ENCODE assay signal across 14 cellular contexts in genomic region chr3:20103731-20104130, GRCh38.
A peak's percentile ranks its signal among the peaks of the same experiment; 100 is the strongest.
DNase-seq lines count a peak whose midpoint lies in the region; ATAC-seq lines count a peak whose summit lies in the region.
"Had no signal": no experiment of that assay in that cellular context is flagged by ENCODE, and none has a peak within 500 bp of the region (broad histone marks: within the 10 kb centered on the region; RNA-seq: fewer than 3 reads in every experiment).

No MANE protein-coding gene starts in this region.

- H3K27me3 Mint-ChIP-seq in activated CD4-positive, alpha-beta T cell treated with anti-CD3 and anti-CD28 coated beads for 36 hours, result no peaks in the 10 kb centered on the region
- no peaks in the 10 kb centered on the region for H3K27me3 Mint-ChIP-seq in stimulated activated memory B cell treated with anti-CD40 and anti-IgM and Interleukin-4, amounts not matched to agents 10 μg/mL and 1 μg/mL and 100 μg/mL, for 72 hours

- peak overlapping the region; percentile 7 for H3K4me2 ChIP-seq in Karpas-422 (ENCODE audit: low read depth, low read length, poor library complexity, severe bottlenecking)
- H3K4me2 ChIP-seq: A549, GM23338 had no signal

- intact Hi-C loops in activated CD4-positive, alpha-beta T cell treated with anti-CD3 and anti-CD28 coated beads for 36 hours (cut with DNase I, micrococcal nuclease), result loop anchor here (1.0 to 5.0 kb wide), 4 partner anchors 46 to 171 kb away; partner anchors contain the start of gene EFHB (in 1 of the 2)

- no peaks in the 10 kb centered on the region for H3K9me3 ChIP-seq in Karpas-422 (ENCODE audit: low read length)
- H3K9me3 ChIP-seq: A549, SJCRH30 had no signal

- H2AFZ ChIP-seq in Karpas-422 (ENCODE audit: low read length), result 0 out of 2 replicates have a peak overlapping the region, but pooled peaks have one; percentile 30
- H2AFZ ChIP-seq: GM23338 had no signal

- CTCF ChIA-PET in activated CD4-positive, alpha-beta T cell treated with anti-CD3 and anti-CD28 coated beads for 36 hours (lab: Charles Lee), result interaction anchor here (0.9 to 1.4 kb wide), 2 partner anchors 10 to 27 kb away, joined by 3 read pairs; no protein-coding TSS in a partner anchor

- H3K4me3 ChIP-seq in Karpas-422 (ENCODE audit: low read length), result no peak overlapping the region
- H3K4me3 ChIP-seq: A549, GM23338, SJCRH30 had no signal

- ATAC-seq in activated CD4-positive, alpha-beta T cell treated with anti-CD3 and anti-CD28 coated beads for 36 hours, result peak; percentile 74
- ATAC-seq in GM21786 (IDR thresholded peaks at IDR 0.05; ENCODE audit: unreplicated experiment), result peak; percentile 9
- ATAC-seq in stimulated activated memory B cell treated with anti-CD40 and anti-IgM and Interleukin-4, amounts not matched to agents 10 μg/mL and 1 μg/mL and 100 μg/mL, for 72 hours, result no peak
- ATAC-seq: A549, GM23338 had no signal

- H3K27ac Mint-ChIP-seq in activated CD4-positive, alpha-beta T cell treated with anti-CD3 and anti-CD28 coated beads for 36 hours, result peak overlapping the region; percentile 84
- H3K27ac Mint-ChIP-seq in stimulated activated memory B cell treated with anti-CD40 and anti-IgM and Interleukin-4, amounts not matched to agents 10 μg/mL and 1 μg/mL and 100 μg/mL, for 72 hours, result peak overlapping the region; percentile 69
- H3K27ac Mint-ChIP-seq: GM23338 had no signal

- peaks cover 9% of the 10 kb centered on the region; the same call in 1 of the 2 replicates for H3K36me3 ChIP-seq in Karpas-422 (ENCODE audit: insufficient read depth, low read length)
- H3K36me3 ChIP-seq: SJCRH30 had no signal

- no peak overlapping the region for H3K9ac ChIP-seq in Karpas-422 (ENCODE audit: low read length)

- no peak overlapping the region for H3K4me3 Mint-ChIP-seq in activated CD4-positive, alpha-beta T cell treated with anti-CD3 and anti-CD28 coated beads for 36 hours
- no peak overlapping the region for H3K4me3 Mint-ChIP-seq in stimulated activated memory B cell treated with anti-CD40 and anti-IgM and Interleukin-4, amounts not matched to agents 10 μg/mL and 1 μg/mL and 100 μg/mL, for 72 hours
- H3K4me3 Mint-ChIP-seq: GM23338 had no signal

- no peak for DNase-seq in activated CD4-positive, alpha-beta T cell treated with anti-CD3 and anti-CD28 coated beads for 36 hours
- DNase-seq in activated CD4-positive, alpha-beta T cell treated with anti-CD3 and anti-CD28 coated beads, Interleukin-2, amount 50 U/mL, for 4 hours, result no peak
- DNase-seq in Karpas-422 (no peak), NCI-H82 treated with DMSO at 0.1 percent for 48 hours (lab: John Stamatoyannopoulos, UW; ENCODE audit: unreplicated experiment) (no peak), NCI-H1694 (lab: John Stamatoyannopoulos, UW) (no peak), NCI-H345 treated with DMSO at 0.1 percent for 48 hours (lab: John Stamatoyannopoulos, UW; ENCODE audit: unreplicated experiment) (no peak)
- DNase-seq: head of caudate nucleus, midbrain, NCI-H2171 had no signal

- no peaks in the 10 kb centered on the region for H4K20me1 ChIP-seq in Karpas-422 (ENCODE audit: insufficient read depth, low read depth, low read length)

- H3K9me2 ChIP-seq in Karpas-422 (replicated peaks; ENCODE audit: insufficient read depth, low read length), result no peaks in the 10 kb centered on the region

- H3K27ac ChIP-seq in Karpas-422 (ENCODE audit: low read length), result no peak overlapping the region
- H3K27ac ChIP-seq: A549, SJCRH30 had no signal

- peaks cover 20% of the 10 kb centered on the region for H3K79me2 ChIP-seq in Karpas-422 (ENCODE audit: low read length)

- POLR2A ChIA-PET in activated CD4-positive, alpha-beta T cell treated with anti-CD3 and anti-CD28 coated beads for 36 hours (lab: Charles Lee), result interaction anchor here (0.8 kb wide), 1 partner anchor 48 kb away, joined by 3 read pairs; no protein-coding TSS in a partner anchor

- peaks cover 30% of the 10 kb centered on the region for H3K4me1 Mint-ChIP-seq in activated CD4-positive, alpha-beta T cell treated with anti-CD3 and anti-CD28 coated beads for 36 hours
- peaks cover 10% of the 10 kb centered on the region for H3K4me1 Mint-ChIP-seq in stimulated activated memory B cell treated with anti-CD40 and anti-IgM and Interleukin-4, amounts not matched to agents 10 μg/mL and 1 μg/mL and 100 μg/mL, for 72 hours
- H3K4me1 Mint-ChIP-seq: GM23338 had no signal

- peaks cover 53% of the 10 kb centered on the region for H3K4me1 ChIP-seq in Karpas-422 (ENCODE audit: low read length)
- H3K4me1 ChIP-seq: SJCRH30 had no signal

- H3K36me3 Mint-ChIP-seq in activated CD4-positive, alpha-beta T cell treated with anti-CD3 and anti-CD28 coated beads for 36 hours (ENCODE audit: low read depth), result peaks cover 11% of the 10 kb centered on the region
- peaks cover 16% of the 10 kb centered on the region for H3K36me3 Mint-ChIP-seq in stimulated activated memory B cell treated with anti-CD40 and anti-IgM and Interleukin-4, amounts not matched to agents 10 μg/mL and 1 μg/mL and 100 μg/mL, for 72 hours

- no peaks in the 10 kb centered on the region for H3K27me3 ChIP-seq in Karpas-422 (ENCODE audit: low read length)
- H3K27me3 ChIP-seq: SJCRH30 had no signal

- H3K9me3 Mint-ChIP-seq in activated CD4-positive, alpha-beta T cell treated with anti-CD3 and anti-CD28 coated beads for 36 hours (ENCODE audit: low read depth), result no peaks in the 10 kb centered on the region
- no peaks in the 10 kb centered on the region for H3K9me3 Mint-ChIP-seq in stimulated activated memory B cell treated with anti-CD40 and anti-IgM and Interleukin-4, amounts not matched to agents 10 μg/mL and 1 μg/mL and 100 μg/mL, for 72 hours
- H3K9me3 Mint-ChIP-seq: GM23338 had no signal
